Comparison of ENCODE assay signal across 13 cellular contexts in genomic region chr6:38599261-38599660, GRCh38.
"Had no signal": no experiment of that assay in that cellular context is flagged by ENCODE, and none has a peak within 500 bp of the region (broad histone marks: within the 10 kb centered on the region; RNA-seq: fewer than 3 reads in every experiment).

No MANE protein-coding gene starts in this region.

- ATAC-seq: foreskin keratinocyte; natural killer cell; stimulated activated naive CD8-positive, alpha-beta T cell treated with anti-CD3 and anti-CD28 coated beads, Interleukin-15, Interleukin-2, amounts not matched to agents 100 U/mL and 50 U/mL, for 24 hours had no signal

- H3K36me3 ChIP-seq: colonic mucosa, tibial artery had no signal

- H3K27me3 ChIP-seq: colonic mucosa, foreskin keratinocyte, tibial artery had no signal

- H3K9me3 ChIP-seq: colonic mucosa, tibial artery had no signal

- H3K4me1 ChIP-seq: foreskin keratinocyte had no signal

- H3K27ac ChIP-seq: colonic mucosa, foreskin keratinocyte, tibial artery had no signal

- DNase-seq: colonic mucosa; dermis blood vessel endothelial cell; effector CD4-positive, alpha-beta T cell; endodermal cell; erythroblast; foreskin keratinocyte; immature natural killer cell; natural killer cell; right cardiac atrium; stimulated activated CD4-positive, alpha-beta T cell treated with anti-CD3 and anti-CD28 coated beads, Interleukin-4, amount 100 ng/mL, for 1 hour; stimulated activated CD8-positive, alpha-beta memory T cell treated with anti-CD3 and anti-CD28 coated beads, Interleukin-4, amount 100 ng/mL, for 48 hours; stimulated activated naive CD8-positive, alpha-beta T cell treated with anti-CD3 and anti-CD28 coated beads, Interleukin-15, Interleukin-2, amounts not matched to agents 100 U/mL and 50 U/mL, for 24 hours; tibial artery had no signal

- H3K4me3 ChIP-seq: colonic mucosa, tibial artery had no signal
